16 cellular contexts compared by ENCODE assay signal in the genomic region with DNA sequence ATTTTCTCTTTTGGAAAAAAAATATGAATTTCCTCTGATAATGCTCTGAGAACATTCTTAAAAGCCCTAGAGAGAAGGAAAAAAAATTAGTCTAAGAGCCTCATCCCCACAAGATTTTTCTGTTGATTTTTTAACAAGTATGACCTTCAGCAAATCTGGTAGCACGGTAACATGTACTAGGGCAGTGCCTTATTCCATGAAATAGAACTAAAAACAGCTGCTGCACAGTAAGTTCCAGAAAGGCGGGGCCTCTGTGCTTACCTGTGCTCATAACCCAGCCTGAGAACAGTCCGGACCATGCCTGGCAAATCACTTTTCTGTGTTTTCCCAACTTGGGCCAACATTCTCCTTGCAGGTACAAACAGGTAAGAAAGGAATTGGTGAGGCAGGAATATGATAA.
"Had no signal": no experiment of that assay in that cellular context is flagged by ENCODE, and none has a peak within 500 bp of the region (broad histone marks: within the 10 kb centered on the region; RNA-seq: fewer than 3 reads in every experiment).

No MANE protein-coding gene starts in this region.

- H3K27ac Mint-ChIP-seq: activated naive CD4-positive, alpha-beta T cell treated with anti-CD3 and anti-CD28 coated beads, Interleukin-2, amount 50 U/mL, for 72 hours; activated T-cell treated with anti-CD3 and anti-CD28 coated beads, Interleukin-2, amount 50 U/mL, for 72 hours; naive thymus-derived CD8-positive, alpha-beta T cell; stimulated activated naive CD8-positive, alpha-beta T cell treated with anti-CD3 and anti-CD28 coated beads, Interleukin-15, amount 100 ng/mL, for 72 hours; T-helper 17 cell had no signal

- H3K4me3 Mint-ChIP-seq: activated T-cell treated with anti-CD3 and anti-CD28 coated beads, Interleukin-2, amount 50 U/mL, for 72 hours; naive thymus-derived CD8-positive, alpha-beta T cell; stimulated activated naive CD8-positive, alpha-beta T cell treated with anti-CD3 and anti-CD28 coated beads, Interleukin-15, amount 100 ng/mL, for 72 hours; T-helper 17 cell had no signal

- H3K36me3 Mint-ChIP-seq: activated naive CD4-positive, alpha-beta T cell treated with anti-CD3 and anti-CD28 coated beads, Interleukin-2, amount 50 U/mL, for 72 hours; naive thymus-derived CD8-positive, alpha-beta T cell had no signal

- DNase-seq: activated CD4-positive, alpha-beta T cell treated with anti-CD3 and anti-CD28 coated beads for 1 hour; activated CD8-positive, alpha-beta memory T cell treated with anti-CD3 and anti-CD28 coated beads for 24 hours; activated CD8-positive, alpha-beta memory T cell treated with anti-CD3 and anti-CD28 coated beads, Interleukin-2, amount 50 U/mL, for 48 hours; activated gamma-delta T cell; activated T-cell treated with anti-CD3 and anti-CD28 coated beads, Interleukin-2, amount 50 U/mL, for 72 hours; dorsolateral prefrontal cortex; mesendoderm; naive thymus-derived CD8-positive, alpha-beta T cell; retina; stimulated activated naive CD8-positive, alpha-beta T cell treated with anti-CD3 and anti-CD28 coated beads, Interleukin-15, amount 100 ng/mL, for 72 hours; T-helper 17 cell; upper lobe of right lung had no signal

- H3K9me3 ChIP-seq: thoracic aorta, upper lobe of right lung had no signal

- H3K36me3 ChIP-seq: cardiac muscle cell, thoracic aorta, upper lobe of right lung had no signal

- H3K9me3 Mint-ChIP-seq: activated naive CD4-positive, alpha-beta T cell treated with anti-CD3 and anti-CD28 coated beads, Interleukin-2, amount 50 U/mL, for 72 hours; naive thymus-derived CD8-positive, alpha-beta T cell had no signal

- H3K27ac ChIP-seq: cardiac muscle cell, dorsolateral prefrontal cortex, upper lobe of right lung, VCaP had no signal

- H3K4me1 ChIP-seq: upper lobe of right lung had no signal

- H3K27me3 ChIP-seq: cardiac muscle cell, upper lobe of right lung had no signal

- H3K4me3 ChIP-seq: cardiac muscle cell, dorsolateral prefrontal cortex, thoracic aorta, upper lobe of right lung had no signal

- ATAC-seq: activated naive CD4-positive, alpha-beta T cell treated with anti-CD3 and anti-CD28 coated beads, Interleukin-2, amount 50 U/mL, for 72 hours; activated T-cell treated with anti-CD3 and anti-CD28 coated beads, Interleukin-2, amount 50 U/mL, for 72 hours; naive thymus-derived CD8-positive, alpha-beta T cell; stimulated activated naive CD8-positive, alpha-beta T cell treated with anti-CD3 and anti-CD28 coated beads, Interleukin-15, amount 100 ng/mL, for 72 hours; T-helper 17 cell; upper lobe of right lung had no signal

- H3K4me1 Mint-ChIP-seq: naive thymus-derived CD8-positive, alpha-beta T cell; stimulated activated naive CD8-positive, alpha-beta T cell treated with anti-CD3 and anti-CD28 coated beads, Interleukin-15, amount 100 ng/mL, for 72 hours had no signal
